ENCODE assay signal across 8 cellular contexts in the genomic region with DNA sequence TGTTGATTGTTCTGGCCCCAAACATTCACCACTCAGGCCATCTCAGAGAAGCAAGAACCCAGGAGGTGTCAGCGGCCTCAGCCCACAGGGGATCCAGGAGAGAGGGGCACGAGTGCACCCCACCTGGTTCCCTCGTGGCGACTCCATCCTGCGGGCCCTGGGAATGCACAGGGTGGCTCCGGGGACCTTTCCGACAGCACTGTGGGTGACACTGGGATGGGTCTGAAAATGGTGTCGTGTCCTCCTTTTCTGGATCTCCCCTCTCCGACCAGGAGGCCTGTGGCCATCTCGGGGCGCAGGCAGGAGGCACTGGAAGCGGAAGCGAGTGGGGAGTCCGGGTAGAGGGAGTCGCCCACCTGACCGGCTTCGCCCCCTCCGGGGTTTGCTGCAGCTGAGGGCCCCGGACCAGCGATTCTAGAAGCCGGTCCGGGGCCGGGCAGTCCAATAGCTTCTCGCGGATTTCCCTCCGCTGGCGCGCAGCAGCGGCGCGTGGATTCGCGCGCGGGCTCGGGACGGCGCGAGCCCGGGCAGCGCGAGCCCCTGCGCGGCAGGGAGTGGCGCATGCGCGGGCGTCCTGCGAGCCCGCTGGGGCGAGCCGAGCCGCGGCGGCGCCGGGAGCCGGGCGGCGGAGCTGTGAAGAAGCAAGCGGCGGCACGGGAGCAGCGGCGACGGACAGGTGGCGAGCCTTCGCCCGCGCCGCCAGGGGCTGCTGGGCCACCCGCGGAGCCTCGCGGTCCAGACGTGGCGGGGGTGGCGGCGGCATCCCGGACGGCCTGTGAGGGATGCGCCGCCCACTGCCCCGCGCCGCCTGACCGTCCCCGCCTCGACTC. TPM values are rescaled to one million over a fixed set of nuclear protein-coding genes. Genes with fewer than 3 reads are reported as not detected.
DNase-seq lines count a peak whose midpoint lies in the region; ATAC-seq, FAIRE-seq and TF ChIP-seq lines count a peak whose summit lies in the region.

A gene with protein sequence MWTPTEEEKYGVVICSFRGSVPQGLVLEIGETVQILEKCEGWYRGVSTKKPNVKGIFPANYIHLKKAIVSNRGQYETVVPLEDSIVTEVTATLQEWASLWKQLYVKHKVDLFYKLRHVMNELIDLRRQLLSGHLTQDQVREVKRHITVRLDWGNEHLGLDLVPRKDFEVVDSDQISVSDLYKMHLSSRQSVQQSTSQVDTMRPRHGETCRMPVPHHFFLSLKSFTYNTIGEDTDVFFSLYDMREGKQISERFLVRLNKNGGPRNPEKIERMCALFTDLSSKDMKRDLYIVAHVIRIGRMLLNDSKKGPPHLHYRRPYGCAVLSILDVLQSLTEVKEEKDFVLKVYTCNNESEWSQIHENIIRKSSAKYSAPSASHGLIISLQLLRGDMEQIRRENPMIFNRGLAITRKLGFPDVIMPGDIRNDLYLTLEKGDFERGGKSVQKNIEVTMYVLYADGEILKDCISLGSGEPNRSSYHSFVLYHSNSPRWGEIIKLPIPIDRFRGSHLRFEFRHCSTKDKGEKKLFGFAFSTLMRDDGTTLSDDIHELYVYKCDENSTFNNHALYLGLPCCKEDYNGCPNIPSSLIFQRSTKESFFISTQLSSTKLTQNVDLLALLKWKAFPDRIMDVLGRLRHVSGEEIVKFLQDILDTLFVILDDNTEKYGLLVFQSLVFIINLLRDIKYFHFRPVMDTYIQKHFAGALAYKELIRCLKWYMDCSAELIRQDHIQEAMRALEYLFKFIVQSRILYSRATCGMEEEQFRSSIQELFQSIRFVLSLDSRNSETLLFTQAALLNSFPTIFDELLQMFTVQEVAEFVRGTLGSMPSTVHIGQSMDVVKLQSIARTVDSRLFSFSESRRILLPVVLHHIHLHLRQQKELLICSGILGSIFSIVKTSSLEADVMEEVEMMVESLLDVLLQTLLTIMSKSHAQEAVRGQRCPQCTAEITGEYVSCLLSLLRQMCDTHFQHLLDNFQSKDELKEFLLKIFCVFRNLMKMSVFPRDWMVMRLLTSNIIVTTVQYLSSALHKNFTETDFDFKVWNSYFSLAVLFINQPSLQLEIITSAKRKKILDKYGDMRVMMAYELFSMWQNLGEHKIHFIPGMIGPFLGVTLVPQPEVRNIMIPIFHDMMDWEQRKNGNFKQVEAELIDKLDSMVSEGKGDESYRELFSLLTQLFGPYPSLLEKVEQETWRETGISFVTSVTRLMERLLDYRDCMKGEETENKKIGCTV (N-terminal part only) (plus strand): TSS at position 579 of the 830 bp plus-strand sequence. CDS start 337 bp downstream, outside the sequence.

- no peak within 1 kb of the TSS for H2AFZ ChIP-seq in keratinocyte (ENCODE audit: control insufficient read depth, low read length)

- H3K4me1 Mint-ChIP-seq in WTC11, result peaks cover 29% of the 10 kb centered on the region

- H3K27me3 ChIP-seq in HUES64 (ENCODE audit: insufficient read depth, low read length) (peaks cover 34% of the 10 kb centered on the region), keratinocyte (ENCODE audit: control insufficient read depth, extremely low read depth, insufficient read depth, low read length) (peaks cover 57% of the 10 kb centered on the region)

- H3K4me1 ChIP-seq in HUES64 (ENCODE audit: insufficient read depth, low read length), result peaks cover 19% of the 10 kb centered on the region
- no peaks in the 10 kb centered on the region for H3K4me1 ChIP-seq in keratinocyte (ENCODE audit: control insufficient read depth, extremely low read depth, insufficient read depth, low read length)

- no peaks in the 10 kb centered on the region for H4K20me1 ChIP-seq in keratinocyte (ENCODE audit: control insufficient read depth, extremely low read depth, insufficient read depth, low read length)

- H3K9me1 ChIP-seq in keratinocyte (ENCODE audit: control insufficient read depth, extremely low read depth, insufficient read depth, low read length), result no peaks in the 10 kb centered on the region

- H3K36me3 Mint-ChIP-seq in WTC11, result no peaks in the 10 kb centered on the region

- ATAC-seq in WTC11 (peak; percentile 59), HG03520 (IDR thresholded peaks at IDR 0.05; ENCODE audit: unreplicated experiment) (no peak)

- H3K9me3 ChIP-seq in HUES64 (ENCODE audit: insufficient read depth, low read depth, low read length), result no peaks in the 10 kb centered on the region
- H3K9me3 ChIP-seq in keratinocyte (ENCODE audit: control insufficient read depth, low read depth, low read length), result no peaks in the 10 kb centered on the region

- H3K4me3 Mint-ChIP-seq in WTC11, result peak within 1 kb of the TSS; percentile 76

- peak within 1 kb of the TSS; percentile 32; the same call in 1 of the 2 replicates for H3K4me3 ChIP-seq in GM12864 (ENCODE audit: low read depth, low read length)
- H3K4me3 ChIP-seq in HUES64 (ENCODE audit: low read length), result peak within 1 kb of the TSS; percentile 68
- peak within 1 kb of the TSS; percentile 9 to 32 for H3K4me3 ChIP-seq in cardiac fibroblast (replicated peaks in 1 of 2; ENCODE audit: low read depth in 2 of 2, low read length in 2 of 2)
- peak within 1 kb of the TSS in 1 of 3 experiments; percentile 24 for H3K4me3 ChIP-seq in keratinocyte (ENCODE audit: control insufficient read depth in 2 of 3, extremely low read depth in 1 of 3, insufficient read depth in 2 of 3, low read depth in 1 of 3, low read length in 3 of 3)

- H3K27me3 Mint-ChIP-seq in WTC11 (ENCODE audit: low read depth), result peaks cover 33% of the 10 kb centered on the region

- CTCF ChIA-PET in WTC11 (lab: Charles Lee), result interaction anchor here (0.6 to 2.6 kb wide), 11 partner anchors 22 to 715 kb away, joined by 3 to 13 read pairs (median 3); a partner anchor contains a TSS

- dilution Hi-C loops in keratinocyte (cut with MboI; ENCODE audit: extremely low pct_ligation_motif_present, low sequenced_read_pairs), result no loop called here

- FAIRE-seq in keratinocyte (lab: Jason Lieb, UNC), result no peak

- peak within 1 kb of the TSS; percentile 48 for H3K4me2 ChIP-seq in keratinocyte (ENCODE audit: control insufficient read depth, extremely low read depth, insufficient read depth, low read depth, low read length)

- 2% methylated on average over 89 of the region's 89 CpGs for WGBS in HUES64

- H3K36me3 ChIP-seq in HUES64 (ENCODE audit: insufficient read depth, low read length) (no peaks in the 10 kb centered on the region), keratinocyte (ENCODE audit: control insufficient read depth in 2 of 2, extremely low read depth in 1 of 2, insufficient read depth in 2 of 2, low read length in 2 of 2) (no peaks in the 10 kb centered on the region)

- H3K9ac ChIP-seq in HUES64 (ENCODE audit: low read depth, low read length), result peak within 1 kb of the TSS; percentile 58
- H3K9ac ChIP-seq in keratinocyte (ENCODE audit: control insufficient read depth, extremely low read depth, insufficient read depth, low read length), result no peak within 1 kb of the TSS

- no peaks in the 10 kb centered on the region for H3K9me3 Mint-ChIP-seq in WTC11

- H3K27ac Mint-ChIP-seq in WTC11, result no peak within 1 kb of the TSS

- DNase-seq in GM12864 (ENCODE audit: low read depth) (no peak), WTC11 (ENCODE audit: low spot score) (peak; percentile 55), cardiac fibroblast (ENCODE audit: low read depth in 2 of 2) (peak; percentile 17 to 58), keratinocyte (ENCODE audit: low read depth, low spot score) (no peak), NCI-H1694 (lab: John Stamatoyannopoulos, UW) (no peak)
- DNase-seq in stimulated activated CD4-positive, alpha-beta T cell treated with anti-CD3 and anti-CD28 coated beads, Interleukin-1b, Interleukin-23, amount 100 ng/mL, for 24 hours (ENCODE audit: low read depth in 4 of 4, low spot score in 1 of 4), result peak in 3 of 4 experiments; percentile 34 to 52 (median 42)

- no peak for TF ChIP-seq CTCF in GM12864 (IDR thresholded peaks at IDR 0.05; ENCODE audit: low read depth, low read length, missing control alignments)
- no peak for TF ChIP-seq CTCF in WTC11 (IDR thresholded peaks at IDR 0.05)
- no peak for TF ChIP-seq CTCF in cardiac fibroblast (IDR thresholded peaks at IDR 0.05; ENCODE audit: low read depth, low read length)
- no peak for TF ChIP-seq CTCF in keratinocyte (optimal IDR thresholded peaks at IDR 0.05 in 1 of 3, IDR thresholded peaks at IDR 0.05 in 1 of 3, conservative IDR thresholded peaks at IDR 0.05 in 1 of 3; ENCODE audit: extremely low read depth in 1 of 3, insufficient read depth in 2 of 3, low read length in 3 of 3)

- POLR2A ChIA-PET in WTC11 (lab: Charles Lee), result interaction anchor here (0.6 kb wide), 1 partner anchor 826 kb away, joined by 4 read pairs; no protein-coding TSS in a partner anchor

- no peak within 1 kb of the TSS for H3K27ac ChIP-seq in HUES64 (ENCODE audit: low read depth, low read length)
- no peak within 1 kb of the TSS for H3K27ac ChIP-seq in keratinocyte (ENCODE audit: control insufficient read depth, insufficient read depth, low read length)

- no peaks in the 10 kb centered on the region for H3K79me2 ChIP-seq in keratinocyte (ENCODE audit: control insufficient read depth, insufficient read depth, low read length)

TF ChIP-seq in WTC11, 78 proteins besides CTCF, POLR2A, EP300 and RAD21 (continues in another document):
- no peak for TF ChIP-seq SMAD4 (CRISPR knock-in tag; IDR thresholded peaks at IDR 0.05)
- TF ChIP-seq, protein P1, sequence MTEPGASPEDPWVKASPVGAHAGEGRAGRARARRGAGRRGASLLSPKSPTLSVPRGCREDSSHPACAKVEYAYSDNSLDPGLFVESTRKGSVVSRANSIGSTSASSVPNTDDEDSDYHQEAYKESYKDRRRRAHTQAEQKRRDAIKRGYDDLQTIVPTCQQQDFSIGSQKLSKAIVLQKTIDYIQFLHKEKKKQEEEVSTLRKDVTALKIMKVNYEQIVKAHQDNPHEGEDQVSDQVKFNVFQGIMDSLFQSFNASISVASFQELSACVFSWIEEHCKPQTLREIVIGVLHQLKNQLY (CRISPR knock-in tag; IDR thresholded peaks at IDR 0.05), result no peak
- no peak for TF ChIP-seq HMGA2 (CRISPR knock-in tag; IDR thresholded peaks at IDR 0.05)
- TF ChIP-seq NFYB (CRISPR knock-in tag; conservative IDR thresholded peaks at IDR 0.05; ENCODE audit: low read depth), result 0 out of 2 replicates have a peak, but pooled peaks have one; percentile 5

RNA-seq across cellular contexts. Expression of the gene that starts here (rescaled TPM):
- polyA plus RNA-seq in HUES64 (2013, experiment 1 of 2), result 1.5 TPM
- polyA plus RNA-seq in HUES64 (2013, experiment 2 of 2), result 1.7 TPM
- 5.2 to 5.6 TPM (median 5.5 TPM) in 3 replicates for total RNA-seq in WTC11 (2021)
- 0.10 to 0.28 TPM (median 0.11 TPM) in 3 replicates for polyA plus RNA-seq in keratinocyte
- polyA plus RNA-seq in keratinocyte (2011; ENCODE audit: low read depth), result 0.79 TPM
- 0.18 and 0.19 TPM in 2 replicates for polyA plus RNA-seq in keratinocyte (2011; cell fraction: cytosol; rRNA removed)
- polyA plus RNA-seq in keratinocyte (2011; cell fraction: nucleus; rRNA removed), result 1.6 and 1.9 TPM in 2 replicates
- 0.13 and 1.1 TPM in 2 replicates for polyA plus RNA-seq in keratinocyte (2012; ENCODE audit: low replicate concordance)
- 0.30 to 0.66 TPM (median 0.38 TPM) in 3 replicates for polyA minus RNA-seq in keratinocyte
- not detected for polyA minus RNA-seq in keratinocyte (2011; cell fraction: cytosol; rRNA and poly(A)+ RNA removed)
- 1.1 and 1.9 TPM in 2 replicates for polyA minus RNA-seq in keratinocyte (2011; cell fraction: nucleus; rRNA and poly(A)+ RNA removed)

Comparison
In these comparisons a context has a peak if more than half of its experiments do, and no peak if none do; other contexts are left out.
1. DNase-seq: peak in WTC11 (single experiment), cardiac fibroblast (2 of 2) and stimulated activated CD4-positive, alpha-beta T cell treated with anti-CD3 and anti-CD28 coated beads, Interleukin-1b, Interleukin-23, amount 100 ng/mL, for 24 hours (3 of 4); none in GM12864 (single experiment), keratinocyte (single experiment) and NCI-H1694 (single experiment).